Comparison of ENCODE assay signal across 16 cellular contexts in genomic region chr2:170264522-170264860, GRCh38.
DNase-seq lines count a peak whose midpoint lies in the region; ATAC-seq and TF ChIP-seq lines count a peak whose summit lies in the region.
"Had no signal": no experiment of that assay in that cellular context is flagged by ENCODE, and none has a peak within 500 bp of the region (broad histone marks: within the 10 kb centered on the region; RNA-seq: fewer than 3 reads in every experiment).

No MANE protein-coding gene starts in this region.

- POLR2A ChIA-PET in Caco-2 (lab: Charles Lee) (no interaction called here), PC-9 (lab: Charles Lee; ENCODE audit: unreplicated experiment) (no interaction called here)

- H3K27me3 Mint-ChIP-seq in Caco-2 (ENCODE audit: insufficient read depth, unreplicated experiment) (no peaks in the 10 kb centered on the region), endothelial cell (ENCODE audit: unreplicated experiment) (no peaks in the 10 kb centered on the region), nephron progenitor cell (ENCODE audit: low read depth, poor library complexity) (peaks cover 3% of the 10 kb centered on the region), glutamatergic neuron (ENCODE audit: unreplicated experiment) (peaks cover 4% of the 10 kb centered on the region)
- peaks cover 4% of the 10 kb centered on the region for H3K27me3 Mint-ChIP-seq in activated naive CD8-positive, alpha-beta T cell treated with anti-CD3 and anti-CD28 coated beads for 36 hours

- no peak overlapping the region for H3K4me3 Mint-ChIP-seq in Caco-2 (ENCODE audit: unreplicated experiment)
- no peak overlapping the region for H3K4me3 Mint-ChIP-seq in endothelial cell (ENCODE audit: unreplicated experiment)
- no peak overlapping the region for H3K4me3 Mint-ChIP-seq in nephron progenitor cell
- no peak overlapping the region for H3K4me3 Mint-ChIP-seq in glutamatergic neuron (ENCODE audit: unreplicated experiment)
- H3K4me3 Mint-ChIP-seq in activated naive CD8-positive, alpha-beta T cell treated with anti-CD3 and anti-CD28 coated beads for 36 hours, result no peak overlapping the region
- H3K4me3 Mint-ChIP-seq: CD4-positive, alpha-beta memory T cell had no signal

- 0 out of 2 replicates have a peak overlapping the region, but pooled peaks have one; percentile 17 for H2AFZ ChIP-seq in PC-9

- no peaks in the 10 kb centered on the region for H3K79me2 ChIP-seq in PC-9 (ENCODE audit: low read depth)

- no peaks in the 10 kb centered on the region for H3K27me3 ChIP-seq in Caco-2 (replicated peaks; ENCODE audit: control insufficient read depth, insufficient read depth, low read length)
- H3K27me3 ChIP-seq in PC-9 (ENCODE audit: insufficient read depth, low read depth), result no peaks in the 10 kb centered on the region

- H3K36me3 Mint-ChIP-seq in Caco-2 (ENCODE audit: insufficient read depth, unreplicated experiment) (no peaks in the 10 kb centered on the region), endothelial cell (ENCODE audit: low read depth, unreplicated experiment) (peaks cover 4% of the 10 kb centered on the region), nephron progenitor cell (ENCODE audit: low read depth) (peaks cover 7% of the 10 kb centered on the region), glutamatergic neuron (ENCODE audit: unreplicated experiment) (peaks cover 26% of the 10 kb centered on the region)
- no peaks in the 10 kb centered on the region for H3K36me3 Mint-ChIP-seq in activated naive CD8-positive, alpha-beta T cell treated with anti-CD3 and anti-CD28 coated beads for 36 hours
- H3K36me3 Mint-ChIP-seq: CD4-positive, alpha-beta memory T cell had no signal

- H4K20me1 ChIP-seq in PC-9 (ENCODE audit: insufficient read depth), result no peaks in the 10 kb centered on the region

- no TSS peak for BruUV-seq in Caco-2 (replicated peaks; lab: Mats Ljungman, UMichigan)
- no TSS peak for BruUV-seq in PC-9 (replicated peaks; lab: Mats Ljungman, UMichigan)

- H3K4me2 ChIP-seq in PC-9, result no peak overlapping the region

- H3K36me3 ChIP-seq in Caco-2 (ENCODE audit: control insufficient read depth, insufficient read depth, low read length), result no peaks in the 10 kb centered on the region
- H3K36me3 ChIP-seq in PC-9 (ENCODE audit: low read depth), result no peaks in the 10 kb centered on the region
- H3K36me3 ChIP-seq: HAP-1 had no signal

- H3K4me3 ChIP-seq in Caco-2 (ENCODE audit: low read depth, low read length) (no peak overlapping the region), PC-9 (no peak overlapping the region)
- H3K4me3 ChIP-seq: GM12878, HAP-1 had no signal

- H3K27ac Mint-ChIP-seq in Caco-2 (ENCODE audit: unreplicated experiment) (peak overlapping the region; percentile 50), endothelial cell (ENCODE audit: unreplicated experiment) (peak overlapping the region; percentile 89), nephron progenitor cell (peak overlapping the region; percentile 14), glutamatergic neuron (ENCODE audit: unreplicated experiment) (no peak overlapping the region)
- H3K27ac Mint-ChIP-seq in activated naive CD8-positive, alpha-beta T cell treated with anti-CD3 and anti-CD28 coated beads for 36 hours, result no peak overlapping the region
- H3K27ac Mint-ChIP-seq: CD4-positive, alpha-beta memory T cell had no signal

- intact Hi-C loops in Caco-2 (cut with micrococcal nuclease; ENCODE audit: unreplicated experiment) (no loop called here), PC-9 (cut with micrococcal nuclease; ENCODE audit: unreplicated experiment) (no loop called here)

- H3K9me3 ChIP-seq in Caco-2, result peaks cover 6% of the 10 kb centered on the region; the same call in 1 of the 2 replicates
- 0 out of 2 replicates have a peak, but pooled peaks cover 3% of the 10 kb centered on the region for H3K9me3 ChIP-seq in PC-9 (ENCODE audit: insufficient read depth, low read depth)
- H3K9me3 ChIP-seq: HAP-1 had no signal

- ATAC-seq in GM18907 (IDR thresholded peaks at IDR 0.05; ENCODE audit: unreplicated experiment), result no peak
- ATAC-seq: GM12878 had no signal

- H3K4me1 ChIP-seq in Caco-2, result peaks cover 20% of the 10 kb centered on the region
- no peaks in the 10 kb centered on the region for H3K4me1 ChIP-seq in PC-9 (replicated peaks; ENCODE audit: insufficient read depth)
- H3K4me1 ChIP-seq: HAP-1 had no signal

- H3F3A ChIP-seq in PC-9 (ENCODE audit: insufficient read depth, low read depth), result no peaks in the 10 kb centered on the region

- no peak for DNase-seq in Caco-2
- DNase-seq in PC-9, result no peak
- no peak for DNase-seq in endothelial cell (ENCODE audit: low spot score)
- DNase-seq in nephron progenitor cell, result no peak
- DNase-seq in glutamatergic neuron, result no peak
- no peak for DNase-seq in activated naive CD8-positive, alpha-beta T cell treated with anti-CD3 and anti-CD28 coated beads for 36 hours
- DNase-seq: C1 segment of cervical spinal cord; CD4-positive, alpha-beta memory T cell; DMS 273 treated with DMSO at 0.1 percent for 48 hours; DMS79; EL; GDM1; GOT3 had no signal

- no peak for TF ChIP-seq CTCF in Caco-2 (IDR thresholded peaks at IDR 0.05; ENCODE audit: insufficient read depth in 1 of 2, low read depth in 1 of 2, low read length in 1 of 2, severe bottlenecking in 1 of 2, unreplicated experiment in 1 of 2)
- TF ChIP-seq CTCF in PC-9 (conservative IDR thresholded peaks at IDR 0.05), result no peak
- TF ChIP-seq CTCF in endothelial cell (IDR thresholded peaks at IDR 0.05; ENCODE audit: unreplicated experiment), result no peak
- TF ChIP-seq CTCF in nephron progenitor cell (IDR thresholded peaks at IDR 0.05), result no peak
- TF ChIP-seq CTCF in glutamatergic neuron (IDR thresholded peaks at IDR 0.05; ENCODE audit: partially characterized antibody, unreplicated experiment), result no peak

- H3K9me2 ChIP-seq in PC-9 (ENCODE audit: insufficient read depth), result no peaks in the 10 kb centered on the region

- CTCF ChIA-PET in Caco-2 (lab: Charles Lee), result interaction anchor here (0.5 kb wide), 1 partner anchor 29 kb away, joined by 13 read pairs; no protein-coding TSS in a partner anchor
- CTCF ChIA-PET in PC-9 (lab: Charles Lee), result no interaction called here

- H3K4me1 Mint-ChIP-seq in Caco-2 (ENCODE audit: low read depth, unreplicated experiment), result peaks cover 36% of the 10 kb centered on the region
- H3K4me1 Mint-ChIP-seq in endothelial cell (ENCODE audit: unreplicated experiment), result peaks cover 39% of the 10 kb centered on the region
- H3K4me1 Mint-ChIP-seq in nephron progenitor cell, result no peaks in the 10 kb centered on the region
- no peaks in the 10 kb centered on the region for H3K4me1 Mint-ChIP-seq in glutamatergic neuron (ENCODE audit: low read depth, unreplicated experiment)
- H3K4me1 Mint-ChIP-seq in activated naive CD8-positive, alpha-beta T cell treated with anti-CD3 and anti-CD28 coated beads for 36 hours, result no peaks in the 10 kb centered on the region
- H3K4me1 Mint-ChIP-seq: CD4-positive, alpha-beta memory T cell had no signal

- H3K9me3 Mint-ChIP-seq in Caco-2 (ENCODE audit: unreplicated experiment), result peaks cover 34% of the 10 kb centered on the region
- H3K9me3 Mint-ChIP-seq in endothelial cell (ENCODE audit: unreplicated experiment), result peaks cover 8% of the 10 kb centered on the region
- peaks cover 40% of the 10 kb centered on the region for H3K9me3 Mint-ChIP-seq in nephron progenitor cell
- peaks cover 8% of the 10 kb centered on the region for H3K9me3 Mint-ChIP-seq in glutamatergic neuron (ENCODE audit: unreplicated experiment)
- H3K9me3 Mint-ChIP-seq in activated naive CD8-positive, alpha-beta T cell treated with anti-CD3 and anti-CD28 coated beads for 36 hours, result peaks cover 3% of the 10 kb centered on the region

- H3K27ac ChIP-seq in PC-9, result no peak overlapping the region

Comparison
In these comparisons a context has a peak if more than half of its experiments do, and no peak if none do; other contexts are left out.
1. H3K27ac Mint-ChIP-seq: peak in Caco-2 (single experiment), endothelial cell (single experiment) and nephron progenitor cell (single experiment); none in glutamatergic neuron (single experiment) and activated naive CD8-positive, alpha-beta T cell treated with anti-CD3 and anti-CD28 coated beads for 36 hours (single experiment).